8 cellular contexts compared by ENCODE assay signal in the genomic region with DNA sequence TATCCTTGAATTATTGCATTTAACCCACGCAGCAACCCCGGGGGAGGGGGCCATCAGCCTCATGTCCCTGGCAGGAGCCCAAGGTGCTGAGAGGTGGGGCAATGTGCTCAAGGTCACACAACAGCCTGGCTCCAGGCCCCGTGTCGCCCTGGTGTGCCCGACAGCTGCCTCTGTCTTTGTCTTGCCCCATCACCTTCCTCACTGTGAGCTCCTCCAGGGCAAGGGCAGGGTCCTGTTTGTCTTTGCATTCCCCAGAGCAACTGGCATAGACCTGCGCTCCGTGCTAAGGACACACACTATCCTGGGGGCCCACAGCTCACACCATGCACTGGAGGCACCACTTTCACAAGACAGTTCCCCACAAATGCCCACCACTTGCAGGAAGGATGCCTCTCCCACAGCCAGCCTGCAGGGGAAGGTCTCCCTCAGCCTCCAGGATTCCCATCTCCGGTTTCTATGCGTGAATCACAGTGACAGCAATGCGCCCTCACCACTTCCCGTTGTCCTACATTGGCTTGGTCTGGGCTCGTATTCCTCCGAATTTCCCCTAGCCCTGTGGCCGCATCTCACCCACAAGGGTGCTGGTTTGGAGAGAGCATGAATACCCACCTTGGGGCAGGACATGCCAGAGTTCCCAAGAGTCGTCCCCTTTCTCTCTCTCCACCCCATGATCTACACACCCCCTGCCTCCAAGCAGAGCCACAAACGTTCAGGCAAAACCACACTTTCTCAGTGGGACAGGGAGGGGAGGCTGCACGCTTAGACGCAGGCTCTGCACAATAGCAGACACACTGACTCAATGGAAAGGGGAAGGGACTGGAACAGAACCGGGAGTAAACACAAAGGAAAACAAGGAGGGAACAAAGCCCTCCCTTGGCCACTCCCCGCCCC. TPM values are rescaled to one million over a fixed set of nuclear protein-coding genes. Genes with fewer than 3 reads are reported as not detected.
DNase-seq lines count a peak whose midpoint lies in the region; ATAC-seq and FAIRE-seq lines count a peak whose summit lies in the region.

No MANE protein-coding gene starts in this region.

- H3K36me3 Mint-ChIP-seq in activated T-helper 2 cell treated with anti-CD3 and anti-CD28 coated beads, Interferon-gamma antibody, Interleukin-2, Interleukin-4, amounts not matched to agents 10 μg/mL and 5 μg/mL and 100 μg/mL, durations not matched to agents 14 hours and 24 hours and 36 hours (ENCODE audit: low read depth), result peaks cover 40% of the 10 kb centered on the region

- no peak for FAIRE-seq in small intestine (lab: Jason Lieb, UNC)

- H3K27me3 ChIP-seq in rectal smooth muscle tissue (ENCODE audit: control insufficient read depth, insufficient read depth, low read length) (no peaks in the 10 kb centered on the region), small intestine (ENCODE audit: control insufficient read depth in 2 of 2, insufficient read depth in 2 of 2, low read length in 2 of 2) (no peaks in the 10 kb centered on the region)

- peak overlapping the region; percentile 68 for H3K4me3 Mint-ChIP-seq in activated T-helper 2 cell treated with anti-CD3 and anti-CD28 coated beads, Interferon-gamma antibody, Interleukin-2, Interleukin-4, amounts not matched to agents 10 μg/mL and 5 μg/mL and 100 μg/mL, durations not matched to agents 14 hours and 24 hours and 36 hours (ENCODE audit: low read depth)

- intact Hi-C loops in Right ventricle myocardium superior (cut with DNase I) (no loop called here), Right ventricle myocardium inferior (cut with DNase I) (no loop called here), cardiac septum (cut with DNase I) (no loop called here)
- intact Hi-C loops in activated T-helper 2 cell treated with anti-CD3 and anti-CD28 coated beads, Interferon-gamma antibody, Interleukin-2, Interleukin-4, amounts not matched to agents 10 μg/mL and 5 μg/mL and 100 μg/mL, durations not matched to agents 14 hours and 24 hours and 36 hours (cut with micrococcal nuclease), result loop anchor here (1.0 to 2.0 kb wide), 2 partner anchors 23 to 37 kb away; no protein-coding TSS in a partner anchor

- no peak for ATAC-seq in Right ventricle myocardium superior (ENCODE audit: poor library complexity)
- no peak for ATAC-seq in Right ventricle myocardium inferior

- H3K9ac ChIP-seq in rectal smooth muscle tissue (ENCODE audit: low read length), result no peak overlapping the region

- H3K36me3 ChIP-seq in rectal smooth muscle tissue (ENCODE audit: control insufficient read depth, insufficient read depth, low read length) (no peaks in the 10 kb centered on the region), small intestine (ENCODE audit: control insufficient read depth in 2 of 2, insufficient read depth in 2 of 2, low read length in 2 of 2) (no peaks in the 10 kb centered on the region)

- no peaks in the 10 kb centered on the region for H3K9me3 ChIP-seq in small intestine (ENCODE audit: control insufficient read depth, low read depth)

- no peaks in the 10 kb centered on the region for H3K27me3 Mint-ChIP-seq in activated T-helper 2 cell treated with anti-CD3 and anti-CD28 coated beads, Interferon-gamma antibody, Interleukin-2, Interleukin-4, amounts not matched to agents 10 μg/mL and 5 μg/mL and 100 μg/mL, durations not matched to agents 14 hours and 24 hours and 36 hours (ENCODE audit: low read depth)

- WGBS in small intestine, 3 donors, result 52 to 66% (median 53%) methylated on average over 20 of the region's 20 CpGs

- H3K27ac Mint-ChIP-seq in activated T-helper 2 cell treated with anti-CD3 and anti-CD28 coated beads, Interferon-gamma antibody, Interleukin-2, Interleukin-4, amounts not matched to agents 10 μg/mL and 5 μg/mL and 100 μg/mL, durations not matched to agents 14 hours and 24 hours and 36 hours, result peak overlapping the region; percentile 90

- H3K27ac ChIP-seq in rectal smooth muscle tissue (ENCODE audit: low read depth, low read length), result peak overlapping the region; percentile 87
- peak overlapping the region in 1 of 2 donors; percentile 79 for H3K27ac ChIP-seq in small intestine (ENCODE audit: low read depth in 1 of 2, low read length in 1 of 2)

- no peaks in the 10 kb centered on the region for H3K9me3 Mint-ChIP-seq in activated T-helper 2 cell treated with anti-CD3 and anti-CD28 coated beads, Interferon-gamma antibody, Interleukin-2, Interleukin-4, amounts not matched to agents 10 μg/mL and 5 μg/mL and 100 μg/mL, durations not matched to agents 14 hours and 24 hours and 36 hours

- DNase-seq in Right ventricle myocardium superior, result peak; percentile 77
- no peak for DNase-seq in Right ventricle myocardium inferior (ENCODE audit: missing footprints)
- no peak for DNase-seq in activated T-helper 2 cell treated with anti-CD3 and anti-CD28 coated beads, Interferon-gamma antibody, Interleukin-2, Interleukin-4, amounts not matched to agents 10 μg/mL and 5 μg/mL and 100 μg/mL, durations not matched to agents 14 hours and 24 hours and 36 hours (ENCODE audit: low spot score)
- peak; percentile 82 for DNase-seq in cardiac septum (ENCODE audit: low spot score)
- DNase-seq in small intestine, result no peak
- no peak for DNase-seq in putamen (ENCODE audit: low spot score)
- no peak for DNase-seq in COR-L47 (lab: John Stamatoyannopoulos, UW)

- peaks cover 89% of the 10 kb centered on the region for H3K4me1 Mint-ChIP-seq in activated T-helper 2 cell treated with anti-CD3 and anti-CD28 coated beads, Interferon-gamma antibody, Interleukin-2, Interleukin-4, amounts not matched to agents 10 μg/mL and 5 μg/mL and 100 μg/mL, durations not matched to agents 14 hours and 24 hours and 36 hours (ENCODE audit: low read depth)

- H3K4me3 ChIP-seq in rectal smooth muscle tissue (ENCODE audit: low read length) (peak overlapping the region; percentile 52), small intestine (ENCODE audit: low read depth in 1 of 2, low read length in 2 of 2) (no peak overlapping the region)

- H3K4me1 ChIP-seq in rectal smooth muscle tissue (ENCODE audit: control insufficient read depth, insufficient read depth, low read length) (peaks cover 65% of the 10 kb centered on the region), small intestine (ENCODE audit: control insufficient read depth in 2 of 2, insufficient read depth in 1 of 2, low read depth in 1 of 2, low read length in 1 of 2) (peaks cover 2 to 23% of the 10 kb centered on the region in 2 donors)

RNA-seq across cellular contexts. Expression of a gene that starts 10.3 kb away (rescaled TPM):
- 29.1 TPM for total RNA-seq in Right ventricle myocardium superior
- 28.2 TPM for total RNA-seq in Right ventricle myocardium inferior
- total RNA-seq in activated T-helper 2 cell treated with anti-CD3 and anti-CD28 coated beads, Interferon-gamma antibody, Interleukin-2, Interleukin-4, amounts not matched to agents 10 μg/mL and 5 μg/mL and 100 μg/mL, durations not matched to agents 14 hours and 24 hours and 36 hours, result 17.1 and 18.8 TPM in 2 replicates
- 25.4 TPM for total RNA-seq in cardiac septum
- 1 to 10 TPM in 2 of 3 donors, under 1 TPM in 1; 0.67 to 10.0 (median 1.1) TPM for polyA plus RNA-seq in small intestine

RNA-seq across cellular contexts. Expression of a gene that starts 25.6 kb away (rescaled TPM):
- total RNA-seq in Right ventricle myocardium superior (2.2 TPM), Right ventricle myocardium inferior (1.1 TPM), cardiac septum (2.7 TPM)
- 0.57 and 1.1 TPM in 2 replicates for total RNA-seq in activated T-helper 2 cell treated with anti-CD3 and anti-CD28 coated beads, Interferon-gamma antibody, Interleukin-2, Interleukin-4, amounts not matched to agents 10 μg/mL and 5 μg/mL and 100 μg/mL, durations not matched to agents 14 hours and 24 hours and 36 hours
- under 1 TPM in 2 of 3 donors, not detected in 1; 0.07 to 0.27 TPM for polyA plus RNA-seq in small intestine

RNA-seq across cellular contexts. Expression of a gene that starts 59.0 kb away (rescaled TPM):
- 1.0 TPM for total RNA-seq in Right ventricle myocardium superior
- total RNA-seq in Right ventricle myocardium inferior, result 0.70 TPM
- total RNA-seq in activated T-helper 2 cell treated with anti-CD3 and anti-CD28 coated beads, Interferon-gamma antibody, Interleukin-2, Interleukin-4, amounts not matched to agents 10 μg/mL and 5 μg/mL and 100 μg/mL, durations not matched to agents 14 hours and 24 hours and 36 hours, result 0.57 and 1.4 TPM in 2 replicates
- total RNA-seq in cardiac septum, result 0.67 TPM
- 10 to 100 TPM in 2 of 3 donors, 1 to 10 TPM in 1; 9.2 to 20.9 (median 13.2) TPM for polyA plus RNA-seq in small intestine

Comparison
In these comparisons a context has a peak if more than half of its experiments do, and no peak if none do; other contexts are left out.
1. DNase-seq: peak in Right ventricle myocardium superior (single experiment) and cardiac septum (single experiment); none in Right ventricle myocardium inferior (single experiment), activated T-helper 2 cell treated with anti-CD3 and anti-CD28 coated beads, Interferon-gamma antibody, Interleukin-2, Interleukin-4, amounts not matched to agents 10 μg/mL and 5 μg/mL and 100 μg/mL, durations not matched to agents 14 hours and 24 hours and 36 hours (single experiment), small intestine (single experiment), putamen (single experiment) and COR-L47 (single experiment).